In genomic region chr11:65505434-65506315, GRCh38 we compare ENCODE assay signal across 1 cellular context.
A peak's percentile ranks its signal among the peaks of the same experiment; 100 is the strongest.
TF ChIP-seq lines count a peak whose summit lies in the region.

No MANE protein-coding gene starts in this region.

TF ChIP-seq in A549, 52 proteins besides CTCF, POLR2A, EP300 and RAD21:
- TF ChIP-seq FOSL2 (IDR thresholded peaks at IDR 0.05): no peak
- peak; percentile 50; the same call in 1 of the 2 replicates for TF ChIP-seq FOSL2 (CRISPR knock-in tag; IDR thresholded peaks at IDR 0.05)
- TF ChIP-seq JUN (IDR thresholded peaks at IDR 0.05): peak in 1 of 2 experiments; percentile 42; a peak in 4 of 5 replicates
- peak; percentile 97 for TF ChIP-seq TFCP2L1 (CRISPR knock-in tag; IDR thresholded peaks at IDR 0.05)
- TF ChIP-seq, protein P1, sequence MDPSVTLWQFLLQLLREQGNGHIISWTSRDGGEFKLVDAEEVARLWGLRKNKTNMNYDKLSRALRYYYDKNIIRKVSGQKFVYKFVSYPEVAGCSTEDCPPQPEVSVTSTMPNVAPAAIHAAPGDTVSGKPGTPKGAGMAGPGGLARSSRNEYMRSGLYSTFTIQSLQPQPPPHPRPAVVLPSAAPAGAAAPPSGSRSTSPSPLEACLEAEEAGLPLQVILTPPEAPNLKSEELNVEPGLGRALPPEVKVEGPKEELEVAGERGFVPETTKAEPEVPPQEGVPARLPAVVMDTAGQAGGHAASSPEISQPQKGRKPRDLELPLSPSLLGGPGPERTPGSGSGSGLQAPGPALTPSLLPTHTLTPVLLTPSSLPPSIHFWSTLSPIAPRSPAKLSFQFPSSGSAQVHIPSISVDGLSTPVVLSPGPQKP (IDR thresholded peaks at IDR 0.05; ENCODE audit: low read depth, low read length): no peak
- TF ChIP-seq POLR2AphosphoS2 (conservative IDR thresholded peaks at IDR 0.05; ENCODE audit: low read length): peak; percentile 98
- TF ChIP-seq, protein P2, sequence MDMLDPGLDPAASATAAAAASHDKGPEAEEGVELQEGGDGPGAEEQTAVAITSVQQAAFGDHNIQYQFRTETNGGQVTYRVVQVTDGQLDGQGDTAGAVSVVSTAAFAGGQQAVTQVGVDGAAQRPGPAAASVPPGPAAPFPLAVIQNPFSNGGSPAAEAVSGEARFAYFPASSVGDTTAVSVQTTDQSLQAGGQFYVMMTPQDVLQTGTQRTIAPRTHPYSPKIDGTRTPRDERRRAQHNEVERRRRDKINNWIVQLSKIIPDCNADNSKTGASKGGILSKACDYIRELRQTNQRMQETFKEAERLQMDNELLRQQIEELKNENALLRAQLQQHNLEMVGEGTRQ (IDR thresholded peaks at IDR 0.05): no peak
- TF ChIP-seq BCL3 (IDR thresholded peaks at IDR 0.05): 0 out of 3 replicates have a peak, but pooled peaks have one; percentile 8
- peak; percentile 98 for TF ChIP-seq HOXA7 (CRISPR knock-in tag; IDR thresholded peaks at IDR 0.05)
- TF ChIP-seq, protein P3, sequence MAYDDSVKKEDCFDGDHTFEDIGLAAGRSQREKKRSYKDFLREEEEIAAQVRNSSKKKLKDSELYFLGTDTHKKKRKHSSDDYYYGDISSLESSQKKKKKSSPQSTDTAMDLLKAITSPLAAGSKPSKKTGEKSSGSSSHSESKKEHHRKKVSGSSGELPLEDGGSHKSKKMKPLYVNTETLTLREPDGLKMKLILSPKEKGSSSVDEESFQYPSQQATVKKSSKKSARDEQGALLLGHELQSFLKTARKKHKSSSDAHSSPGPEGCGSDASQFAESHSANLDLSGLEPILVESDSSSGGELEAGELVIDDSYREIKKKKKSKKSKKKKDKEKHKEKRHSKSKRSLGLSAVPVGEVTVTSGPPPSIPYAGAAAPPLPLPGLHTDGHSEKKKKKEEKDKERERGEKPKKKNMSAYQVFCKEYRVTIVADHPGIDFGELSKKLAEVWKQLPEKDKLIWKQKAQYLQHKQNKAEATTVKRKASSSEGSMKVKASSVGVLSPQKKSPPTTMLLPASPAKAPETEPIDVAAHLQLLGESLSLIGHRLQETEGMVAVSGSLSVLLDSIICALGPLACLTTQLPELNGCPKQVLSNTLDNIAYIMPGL (CRISPR knock-in tag; IDR thresholded peaks at IDR 0.05; ENCODE audit: borderline replicate concordance): peak; percentile 91; the same call in 1 of the 2 replicates
- no peak for TF ChIP-seq HEYL (CRISPR knock-in tag; IDR thresholded peaks at IDR 0.05)
- TF ChIP-seq HOXB13 (CRISPR knock-in tag; IDR thresholded peaks at IDR 0.05; ENCODE audit: low read depth): 0 out of 2 replicates have a peak, but pooled peaks have one; percentile 8
- TF ChIP-seq, protein P4, sequence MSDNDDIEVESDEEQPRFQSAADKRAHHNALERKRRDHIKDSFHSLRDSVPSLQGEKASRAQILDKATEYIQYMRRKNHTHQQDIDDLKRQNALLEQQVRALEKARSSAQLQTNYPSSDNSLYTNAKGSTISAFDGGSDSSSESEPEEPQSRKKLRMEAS (IDR thresholded peaks at IDR 0.05): no peak
- peak; percentile 40; the same call in 1 of the 2 replicates for TF ChIP-seq GATA3 (IDR thresholded peaks at IDR 0.05; ENCODE audit: borderline replicate concordance)
- TF ChIP-seq RARB (CRISPR knock-in tag; IDR thresholded peaks at IDR 0.05): peak; percentile 89; the same call in 1 of the 2 replicates
- TF ChIP-seq ZC3H11A (IDR thresholded peaks at IDR 0.05): no peak
- TF ChIP-seq, protein P5, sequence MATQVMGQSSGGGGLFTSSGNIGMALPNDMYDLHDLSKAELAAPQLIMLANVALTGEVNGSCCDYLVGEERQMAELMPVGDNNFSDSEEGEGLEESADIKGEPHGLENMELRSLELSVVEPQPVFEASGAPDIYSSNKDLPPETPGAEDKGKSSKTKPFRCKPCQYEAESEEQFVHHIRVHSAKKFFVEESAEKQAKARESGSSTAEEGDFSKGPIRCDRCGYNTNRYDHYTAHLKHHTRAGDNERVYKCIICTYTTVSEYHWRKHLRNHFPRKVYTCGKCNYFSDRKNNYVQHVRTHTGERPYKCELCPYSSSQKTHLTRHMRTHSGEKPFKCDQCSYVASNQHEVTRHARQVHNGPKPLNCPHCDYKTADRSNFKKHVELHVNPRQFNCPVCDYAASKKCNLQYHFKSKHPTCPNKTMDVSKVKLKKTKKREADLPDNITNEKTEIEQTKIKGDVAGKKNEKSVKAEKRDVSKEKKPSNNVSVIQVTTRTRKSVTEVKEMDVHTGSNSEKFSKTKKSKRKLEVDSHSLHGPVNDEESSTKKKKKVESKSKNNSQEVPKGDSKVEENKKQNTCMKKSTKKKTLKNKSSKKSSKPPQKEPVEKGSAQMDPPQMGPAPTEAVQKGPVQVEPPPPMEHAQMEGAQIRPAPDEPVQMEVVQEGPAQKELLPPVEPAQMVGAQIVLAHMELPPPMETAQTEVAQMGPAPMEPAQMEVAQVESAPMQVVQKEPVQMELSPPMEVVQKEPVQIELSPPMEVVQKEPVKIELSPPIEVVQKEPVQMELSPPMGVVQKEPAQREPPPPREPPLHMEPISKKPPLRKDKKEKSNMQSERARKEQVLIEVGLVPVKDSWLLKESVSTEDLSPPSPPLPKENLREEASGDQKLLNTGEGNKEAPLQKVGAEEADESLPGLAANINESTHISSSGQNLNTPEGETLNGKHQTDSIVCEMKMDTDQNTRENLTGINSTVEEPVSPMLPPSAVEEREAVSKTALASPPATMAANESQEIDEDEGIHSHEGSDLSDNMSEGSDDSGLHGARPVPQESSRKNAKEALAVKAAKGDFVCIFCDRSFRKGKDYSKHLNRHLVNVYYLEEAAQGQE (IDR thresholded peaks at IDR 0.05): peak; percentile 38; the same call in 1 of the 2 replicates
- peak; percentile 95 for TF ChIP-seq FOSB (CRISPR knock-in tag; IDR thresholded peaks at IDR 0.05)
- TF ChIP-seq KDM1A (IDR thresholded peaks at IDR 0.05; ENCODE audit: low read depth): no peak
- no peak for TF ChIP-seq CHD2 (IDR thresholded peaks at IDR 0.05; ENCODE audit: low read length, partially characterized antibody)
